9 cellular contexts compared by ENCODE assay signal in the genomic region with DNA sequence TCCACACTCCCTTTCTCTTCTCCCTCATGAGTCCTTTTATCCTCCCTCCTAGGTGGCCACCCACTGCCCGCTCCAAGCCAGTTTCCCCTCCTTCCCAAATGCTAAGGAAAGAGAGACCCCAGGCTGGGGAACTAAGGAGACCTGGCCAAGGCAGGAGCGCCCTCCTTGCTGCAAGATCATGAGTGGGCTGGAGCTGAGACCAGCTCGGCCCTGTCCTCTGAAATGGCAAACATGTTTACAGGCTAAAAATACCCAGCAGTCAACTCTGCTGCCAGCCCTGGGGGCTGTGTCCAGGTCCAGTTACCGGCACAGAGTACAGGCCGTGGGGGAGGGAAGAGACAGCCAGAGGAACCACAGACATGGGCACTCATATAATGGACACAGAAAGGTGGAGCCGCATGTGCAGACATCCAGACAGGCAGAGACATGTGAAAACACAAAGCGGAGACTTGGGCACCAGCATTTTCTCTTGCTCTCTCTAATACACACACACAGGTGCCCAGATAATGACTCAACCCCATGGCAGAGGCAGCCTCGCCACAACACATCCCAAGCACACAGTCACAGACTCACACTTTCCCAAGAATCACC. TPM values are rescaled to one million over a fixed set of nuclear protein-coding genes. Genes with fewer than 3 reads are reported as not detected.
DNase-seq lines count a peak whose midpoint lies in the region; ATAC-seq, FAIRE-seq and TF ChIP-seq lines count a peak whose summit lies in the region.
"Had no signal": no experiment of that assay in that cellular context is flagged by ENCODE, and none has a peak within 500 bp of the region (broad histone marks: within the 10 kb centered on the region; RNA-seq: fewer than 3 reads in every experiment).

No MANE protein-coding gene starts in this region.

- no peak for TF ChIP-seq EP300 in stomach (IDR thresholded peaks at IDR 0.05)

- H3K9me3 ChIP-seq in body of pancreas (no peaks in the 10 kb centered on the region), kidney (ENCODE audit: control insufficient read depth in 1 of 2, low read length in 2 of 2) (no peaks in the 10 kb centered on the region), stomach (no peaks in the 10 kb centered on the region)

- DNase-seq in DMS53 (lab: John Stamatoyannopoulos, UW) (peak; percentile 40), DMS53 treated with DMSO at 0.1 percent for 48 hours (lab: John Stamatoyannopoulos, UW; ENCODE audit: unreplicated experiment) (no peak), body of pancreas (peak in 3 of 4 donors; percentile 16 to 68 (median 38)), kidney (no peak), stomach (peak; percentile 51), OCI-M2 (lab: John Stamatoyannopoulos, UW; ENCODE audit: unreplicated experiment) (no peak), GM19240 (ENCODE audit: insufficient read length, low spot score) (no peak)

- WGBS in body of pancreas, 2 donors, result 37 to 43% methylated on average over 8 of the region's 8 CpGs
- WGBS in stomach, 5 donors, result 26 to 33% (median 28%) methylated on average over 7 to 8 of the region's 8 CpGs

- H3K36me3 ChIP-seq in body of pancreas (replicated peaks in 1 of 2; ENCODE audit: insufficient read depth in 1 of 2, low read depth in 2 of 2), result no peaks in the 10 kb centered on the region
- H3K36me3 ChIP-seq in kidney (ENCODE audit: control insufficient read depth in 1 of 2, insufficient read depth in 2 of 2, low read length in 2 of 2), result no peaks in the 10 kb centered on the region
- H3K36me3 ChIP-seq in stomach, result no peaks in the 10 kb centered on the region

- H3K27ac ChIP-seq in body of pancreas, result peak overlapping the region in 2 of 4 donors; percentile 41 to 45
- H3K27ac ChIP-seq in kidney (ENCODE audit: low read depth in 2 of 2, low read length in 2 of 2), result peak overlapping the region; percentile 81 to 97
- peak overlapping the region; percentile 93 to 99 (median 96) for H3K27ac ChIP-seq in stomach

- no peak for TF ChIP-seq POLR2A in body of pancreas (IDR thresholded peaks at IDR 0.05)
- no peak for TF ChIP-seq POLR2A in stomach (IDR thresholded peaks at IDR 0.05)

- FAIRE-seq in kidney (lab: Jason Lieb, UNC), result no peak
- FAIRE-seq: A204.1 had no signal

- no peak overlapping the region for H3K4me3 ChIP-seq in body of pancreas
- H3K4me3 ChIP-seq in kidney (ENCODE audit: low read length in 2 of 2), result peak overlapping the region in 1 of 2 donors; percentile 90
- peak overlapping the region; percentile 83 to 95 (median 88) for H3K4me3 ChIP-seq in stomach

- H3K9ac ChIP-seq in kidney (ENCODE audit: low read length in 2 of 2), result peak overlapping the region in 1 of 2 donors; percentile 86

- intact Hi-C loops in body of pancreas (cut with DNase I), result no loop called here
- intact Hi-C loops in kidney (cut with DNase I), result loop anchor here (10.0 kb wide), 1 partner anchor 123 kb away; no protein-coding TSS in a partner anchor
- intact Hi-C loops in stomach (cut with DNase I; ENCODE audit: low total_unique reads), result no loop called here

- ATAC-seq in body of pancreas (no peak), HG03025 (IDR thresholded peaks at IDR 0.05; ENCODE audit: low FRiP score, unreplicated experiment) (no peak)

- no peaks in the 10 kb centered on the region for H3K27me3 ChIP-seq in body of pancreas
- no peaks in the 10 kb centered on the region for H3K27me3 ChIP-seq in stomach

- peaks cover 99% of the 10 kb centered on the region for H3K4me1 ChIP-seq in body of pancreas
- H3K4me1 ChIP-seq in kidney (ENCODE audit: control insufficient read depth in 1 of 2, insufficient read depth in 1 of 2, low read depth in 1 of 2, low read length in 2 of 2), result peaks cover 25 to 37% of the 10 kb centered on the region in 2 donors
- peaks cover 63 to 81% (median 78%) of the 10 kb centered on the region in 4 donors for H3K4me1 ChIP-seq in stomach

- TF ChIP-seq CTCF in body of pancreas (IDR thresholded peaks at IDR 0.05) (no peak), kidney (IDR thresholded peaks at IDR 0.05; ENCODE audit: borderline replicate concordance, extremely low read depth, insufficient read depth) (no peak), stomach (IDR thresholded peaks at IDR 0.05) (no peak)

RNA-seq across cellular contexts. Expression of a gene that starts 1.2 kb away (rescaled TPM):
- total RNA-seq in body of pancreas (100 to 1,000 TPM; 168 to 241 TPM), kidney (700 TPM), stomach (100 to 1,000 TPM; 550 to 693 (median 622) TPM)
- polyA plus RNA-seq in kidney (ENCODE audit: insufficient read depth, low read depth, low replicate concordance) (36.6 TPM), stomach (10 to 100 TPM; 37.4 to 76.8 (median 60.3) TPM)

RNA-seq across cellular contexts. Expression of a gene that starts 25.9 kb away (rescaled TPM):
- total RNA-seq in body of pancreas (1,000 to 10,000 TPM in 1 of 2 donors, 100 to 1,000 TPM in 1; 893 to 1,161 TPM), kidney (1,136 TPM), stomach (1,000 to 10,000 TPM in 1 of 5 donors, 100 to 1,000 TPM in 4; 671 to 1,412 (median 779) TPM)
- polyA plus RNA-seq in kidney (ENCODE audit: insufficient read depth, low read depth, low replicate concordance) (1,809 TPM), stomach (1,000 to 10,000 TPM; 1,415 to 1,760 (median 1,525) TPM)

RNA-seq across cellular contexts. Expression of a gene that starts 43.5 kb away (rescaled TPM):
- 10 to 100 TPM; 10.1 to 11.2 TPM for total RNA-seq in body of pancreas
- 29.5 TPM for total RNA-seq in kidney
- polyA plus RNA-seq in kidney (ENCODE audit: insufficient read depth, low read depth, low replicate concordance), result 18.7 TPM
- 10 to 100 TPM in 3 of 5 donors, 1 to 10 TPM in 2; 6.1 to 36.2 (median 12.3) TPM for total RNA-seq in stomach
- 10 to 100 TPM; 13.3 to 18.9 (median 16.3) TPM for polyA plus RNA-seq in stomach

RNA-seq across cellular contexts. Expression of a gene that starts 53.9 kb away (rescaled TPM):
- total RNA-seq in body of pancreas (10 to 100 TPM; 26.2 to 29.3 TPM), kidney (71.8 TPM), stomach (100 to 1,000 TPM in 1 of 5 donors, 10 to 100 TPM in 4; 53.9 to 110 (median 85.3) TPM)
- polyA plus RNA-seq in kidney (ENCODE audit: insufficient read depth, low read depth, low replicate concordance) (34.4 TPM), stomach (10 to 100 TPM; 32.8 to 44.6 (median 34.7) TPM)

Comparison
In these comparisons a context has a peak if more than half of its experiments do, and no peak if none do; other contexts are left out.
1. DNase-seq: peak in DMS53 (single experiment), body of pancreas (3 of 4) and stomach (single experiment); none in DMS53 treated with DMSO at 0.1 percent for 48 hours (single experiment), kidney (single experiment), OCI-M2 (single experiment) and GM19240 (single experiment).
2. H3K4me3 ChIP-seq: peak in stomach (4 of 4); none in body of pancreas (0 of 2).